20 cellular contexts compared by ENCODE assay signal in the genomic region with DNA sequence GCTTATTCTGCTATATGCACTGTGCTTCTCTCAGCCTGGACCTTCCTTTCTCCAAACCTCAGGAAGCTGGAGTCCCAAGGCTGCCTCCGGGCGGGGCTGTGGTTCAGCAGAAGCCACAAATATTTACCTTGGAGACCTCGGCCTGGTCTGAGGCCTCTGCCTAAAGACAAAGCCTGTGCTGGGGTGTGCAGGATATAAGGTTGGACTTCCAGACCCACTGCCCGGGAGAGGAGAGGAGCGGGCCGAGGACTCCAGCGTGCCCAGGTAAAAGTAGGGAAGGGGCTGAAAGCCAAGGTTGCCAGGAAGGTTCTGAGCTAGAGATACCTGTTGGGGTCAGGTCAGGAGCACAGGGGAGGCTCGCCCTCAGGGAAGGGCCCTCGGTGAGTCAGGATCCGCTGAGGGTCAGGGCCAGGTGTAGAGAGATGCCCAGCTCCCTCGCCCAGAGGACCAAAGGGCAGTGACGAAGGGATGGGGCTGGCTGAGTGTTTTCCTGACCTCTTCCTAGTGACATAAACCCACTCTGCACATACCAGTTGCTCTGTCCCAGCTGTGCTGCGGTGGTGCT. TPM values are rescaled to one million over a fixed set of nuclear protein-coding genes. Genes with fewer than 3 reads are reported as not detected.
"Had no signal": no experiment of that assay in that cellular context is flagged by ENCODE, and none has a peak within 500 bp of the region (broad histone marks: within the 10 kb centered on the region; RNA-seq: fewer than 3 reads in every experiment).

A gene with protein sequence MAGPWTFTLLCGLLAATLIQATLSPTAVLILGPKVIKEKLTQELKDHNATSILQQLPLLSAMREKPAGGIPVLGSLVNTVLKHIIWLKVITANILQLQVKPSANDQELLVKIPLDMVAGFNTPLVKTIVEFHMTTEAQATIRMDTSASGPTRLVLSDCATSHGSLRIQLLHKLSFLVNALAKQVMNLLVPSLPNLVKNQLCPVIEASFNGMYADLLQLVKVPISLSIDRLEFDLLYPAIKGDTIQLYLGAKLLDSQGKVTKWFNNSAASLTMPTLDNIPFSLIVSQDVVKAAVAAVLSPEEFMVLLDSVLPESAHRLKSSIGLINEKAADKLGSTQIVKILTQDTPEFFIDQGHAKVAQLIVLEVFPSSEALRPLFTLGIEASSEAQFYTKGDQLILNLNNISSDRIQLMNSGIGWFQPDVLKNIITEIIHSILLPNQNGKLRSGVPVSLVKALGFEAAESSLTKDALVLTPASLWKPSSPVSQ (plus strand): TSS at position 224 of the 565 bp plus-strand sequence. CDS start 2,860 bp downstream, outside the sequence.

- H3K27me3 ChIP-seq: breast epithelium, vagina had no signal

- H3K9me3 ChIP-seq: vagina had no signal

- H3K36me3 ChIP-seq: breast epithelium, vagina had no signal

- ATAC-seq: activated T-cell treated with anti-CD3 and anti-CD28 coated beads, Interleukin-2, amount 50 U/mL, for 72 hours; naive thymus-derived CD8-positive, alpha-beta T cell; stimulated activated naive CD8-positive, alpha-beta T cell treated with anti-CD3 and anti-CD28 coated beads, Interleukin-15, Interleukin-2, amounts not matched to agents 100 U/mL and 50 U/mL, for 24 hours had no signal

- DNase-seq: activated CD4-positive, alpha-beta memory T cell treated with anti-CD3 and anti-CD28 coated beads, Interleukin-2, amount 10 ng/mL, durations not matched to agents 7 days and 5 days; activated gamma-delta T cell treated with Interleukin-2 at 50 U/mL for 16 hours; activated naive CD8-positive, alpha-beta T cell treated with anti-CD3 and anti-CD28 coated beads for 36 hours; activated T-cell treated with anti-CD3 and anti-CD28 coated beads, Interleukin-2, amount 50 U/mL, for 72 hours; dermis blood vessel endothelial cell; erythroblast; hippocampal formation; naive thymus-derived CD8-positive, alpha-beta T cell; occipital lobe; stimulated activated CD4-positive, alpha-beta T cell treated with anti-CD3 and anti-CD28 coated beads, Interleukin-12 subunit alpha, Interleukin-12 subunit beta, amount 100 ng/mL, for 4 hours; stimulated activated CD4-positive, alpha-beta T cell treated with anti-CD3 and anti-CD28 coated beads, Interleukin-2, amount 100 ng/mL, for 48 hours; stimulated activated CD8-positive, alpha-beta memory T cell treated with anti-CD3 and anti-CD28 coated beads, Interleukin-4, amount 100 ng/mL, for 48 hours; stimulated activated naive CD8-positive, alpha-beta T cell treated with anti-CD3 and anti-CD28 coated beads, Interleukin-15, Interleukin-2, amounts not matched to agents 100 U/mL and 50 U/mL, for 24 hours; T1000 had no signal

- H3K4me3 ChIP-seq: breast epithelium, vagina had no signal

- H3K4me1 ChIP-seq: breast epithelium, vagina had no signal

- H3K27ac ChIP-seq: breast epithelium, vagina had no signal

RNA-seq across cellular contexts. Expression of the gene that starts here (rescaled TPM):
- total RNA-seq: activated CD4-positive, alpha-beta memory T cell treated with anti-CD3 and anti-CD28 coated beads, Interleukin-2, amount 10 ng/mL, durations not matched to agents 7 days and 5 days; activated naive CD8-positive, alpha-beta T cell treated with anti-CD3 and anti-CD28 coated beads for 36 hours; activated T-cell treated with anti-CD3 and anti-CD28 coated beads, Interleukin-2, amount 50 U/mL, for 72 hours; dermis blood vessel endothelial cell; lower leg skin; mononuclear cell; naive thymus-derived CD8-positive, alpha-beta T cell; occipital lobe; pulmonary artery endothelial cell; temporal lobe; vagina had no signal
- polyA plus RNA-seq: naive thymus-derived CD8-positive, alpha-beta T cell had no signal
